ENCODE assay signal across 1 cellular context in the genomic region with DNA sequence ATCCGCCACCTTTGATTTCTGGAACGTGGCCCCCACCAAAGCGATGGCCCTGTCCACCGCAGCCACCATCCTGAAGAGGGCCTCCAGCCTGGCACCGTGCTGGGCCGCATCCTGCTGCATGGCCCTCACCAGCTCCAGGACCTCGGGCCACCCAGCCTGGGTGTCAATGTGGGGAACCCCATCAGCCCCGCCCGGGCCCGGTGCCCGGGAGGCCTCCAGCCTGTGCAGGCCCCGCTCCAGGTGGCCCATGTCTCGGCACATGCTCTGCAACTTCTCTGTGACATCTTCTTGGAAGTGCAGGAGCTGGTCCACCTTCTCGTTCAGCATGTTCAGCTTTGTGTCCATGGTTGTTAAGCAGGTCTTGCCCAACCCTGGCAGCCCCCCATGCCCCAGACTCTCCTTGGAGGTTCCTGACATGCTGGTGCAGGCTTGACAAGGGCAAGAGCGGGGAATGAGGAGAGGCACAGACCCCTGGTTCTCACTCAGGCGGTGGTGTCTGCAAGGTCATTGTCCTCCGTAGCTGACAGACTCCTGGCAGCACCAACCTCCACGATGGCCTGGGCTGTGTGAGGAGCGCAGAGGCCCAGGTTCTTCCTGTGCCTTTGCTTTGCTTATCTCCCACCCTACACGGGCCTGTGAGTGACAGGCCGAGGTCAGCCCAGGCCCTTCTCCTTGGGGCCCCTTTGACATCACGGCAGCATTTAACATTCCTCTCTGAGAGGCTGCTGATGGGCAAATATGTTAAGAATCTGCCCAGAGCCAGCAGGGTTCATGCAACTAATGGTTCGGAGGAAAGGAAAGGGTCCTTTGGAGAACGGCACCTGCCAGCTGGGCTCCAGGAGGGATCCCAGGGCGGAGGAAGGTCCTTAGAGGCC.
TF ChIP-seq lines count a peak whose summit lies in the region.

A gene (minus strand): TSS at position 568 of the 875 bp plus-strand sequence. CDS start 151 bp downstream, at position 417.

TF ChIP-seq in IMR-90, 13 proteins besides CTCF, POLR2A, EP300 and RAD21:
- TF ChIP-seq MAFK (IDR thresholded peaks at IDR 0.05; ENCODE audit: low read depth, low read length), result no peak
- TF ChIP-seq, protein P1, sequence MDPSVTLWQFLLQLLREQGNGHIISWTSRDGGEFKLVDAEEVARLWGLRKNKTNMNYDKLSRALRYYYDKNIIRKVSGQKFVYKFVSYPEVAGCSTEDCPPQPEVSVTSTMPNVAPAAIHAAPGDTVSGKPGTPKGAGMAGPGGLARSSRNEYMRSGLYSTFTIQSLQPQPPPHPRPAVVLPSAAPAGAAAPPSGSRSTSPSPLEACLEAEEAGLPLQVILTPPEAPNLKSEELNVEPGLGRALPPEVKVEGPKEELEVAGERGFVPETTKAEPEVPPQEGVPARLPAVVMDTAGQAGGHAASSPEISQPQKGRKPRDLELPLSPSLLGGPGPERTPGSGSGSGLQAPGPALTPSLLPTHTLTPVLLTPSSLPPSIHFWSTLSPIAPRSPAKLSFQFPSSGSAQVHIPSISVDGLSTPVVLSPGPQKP (IDR thresholded peaks at IDR 0.05; ENCODE audit: borderline replicate concordance, low read depth, low read length), result no peak
- TF ChIP-seq, protein P2, sequence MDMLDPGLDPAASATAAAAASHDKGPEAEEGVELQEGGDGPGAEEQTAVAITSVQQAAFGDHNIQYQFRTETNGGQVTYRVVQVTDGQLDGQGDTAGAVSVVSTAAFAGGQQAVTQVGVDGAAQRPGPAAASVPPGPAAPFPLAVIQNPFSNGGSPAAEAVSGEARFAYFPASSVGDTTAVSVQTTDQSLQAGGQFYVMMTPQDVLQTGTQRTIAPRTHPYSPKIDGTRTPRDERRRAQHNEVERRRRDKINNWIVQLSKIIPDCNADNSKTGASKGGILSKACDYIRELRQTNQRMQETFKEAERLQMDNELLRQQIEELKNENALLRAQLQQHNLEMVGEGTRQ (IDR thresholded peaks at IDR 0.05; ENCODE audit: low read depth, low read length), result no peak
- TF ChIP-seq FOS (IDR thresholded peaks at IDR 0.05; ENCODE audit: low read depth, low read length), result no peak
- TF ChIP-seq MAZ (IDR thresholded peaks at IDR 0.05; ENCODE audit: borderline replicate concordance, low read depth, low read length), result no peak
- TF ChIP-seq MXI1 (IDR thresholded peaks at IDR 0.05; ENCODE audit: borderline replicate concordance, low read depth, low read length), result no peak
- no peak for TF ChIP-seq RFX5 (IDR thresholded peaks at IDR 0.05; ENCODE audit: low read depth, low read length)
TF ChIP-seq in IMR-90: peak in this region for 0.
